ENCODE assay signal across 1 cellular context in the genomic region with DNA sequence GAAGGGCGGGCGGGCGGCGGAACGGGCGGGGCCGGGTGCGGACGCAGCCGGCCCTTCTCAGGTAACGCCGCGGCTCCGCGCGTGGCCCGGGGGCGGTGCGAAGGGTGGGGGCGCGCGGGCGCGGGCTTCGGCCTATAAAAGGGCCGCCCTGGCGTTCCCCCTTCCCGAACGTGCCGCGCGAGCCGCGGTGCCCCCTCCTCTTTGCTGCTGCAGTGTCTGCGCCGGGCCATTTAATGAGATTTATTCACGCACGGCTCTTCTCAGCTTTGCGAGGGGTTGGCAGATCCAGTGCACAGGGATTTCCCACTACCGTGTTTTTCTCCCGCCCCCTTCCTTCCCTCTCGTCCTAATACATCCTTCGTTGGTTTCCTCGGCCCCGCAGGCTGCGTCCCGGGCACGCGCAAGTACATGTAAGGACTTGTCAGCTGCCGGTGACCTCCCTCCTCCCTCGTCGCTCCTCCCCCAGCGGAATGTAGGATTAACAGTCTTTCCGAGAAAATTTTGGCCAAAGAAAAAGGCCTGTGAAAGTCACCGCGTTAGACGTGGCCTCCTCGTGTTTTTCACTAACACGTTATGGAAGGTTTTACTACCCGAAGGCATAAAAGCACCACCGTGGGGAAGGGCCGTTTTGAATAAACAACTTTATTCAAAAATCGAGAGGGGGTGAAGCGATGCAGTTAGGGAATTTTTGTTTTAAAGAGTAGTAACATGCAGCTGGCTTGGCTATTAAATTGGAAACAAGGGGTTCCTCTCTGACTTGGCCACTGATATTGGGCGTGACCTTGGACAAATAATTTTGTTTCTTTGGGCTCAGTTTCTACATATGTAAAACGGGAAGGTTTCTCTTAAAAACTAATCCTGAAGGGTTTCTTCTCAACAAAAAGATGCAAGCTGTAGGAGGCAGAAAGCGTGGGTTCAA.
A peak's percentile ranks its signal among the peaks of the same experiment; 100 is the strongest.
TF ChIP-seq lines count a peak whose summit lies in the region.

No MANE protein-coding gene starts in this region.

TF ChIP-seq in HCT116, 20 proteins besides CTCF, POLR2A, EP300 and RAD21 (continued from another document):
- TF ChIP-seq TCF7L2 (IDR thresholded peaks at IDR 0.05; ENCODE audit: borderline replicate concordance, extremely low read depth, insufficient read depth, insufficient read length), result peak; percentile 78
- TF ChIP-seq SRF (IDR thresholded peaks at IDR 0.05; ENCODE audit: low read depth), result no peak; the same call in 1 of the 2 replicates
- TF ChIP-seq EZH2 (IDR thresholded peaks at IDR 0.05), result no peak
- TF ChIP-seq JUND (IDR thresholded peaks at IDR 0.05), result peak; percentile 6; the same call in 1 of the 2 replicates
- TF ChIP-seq EGR1 (IDR thresholded peaks at IDR 0.05; ENCODE audit: low read depth), result peak; percentile 60; the same call in 1 of the 2 replicates
- TF ChIP-seq SIN3A (IDR thresholded peaks at IDR 0.05; ENCODE audit: low read depth), result peak; percentile 77
- TF ChIP-seq, protein P1, sequence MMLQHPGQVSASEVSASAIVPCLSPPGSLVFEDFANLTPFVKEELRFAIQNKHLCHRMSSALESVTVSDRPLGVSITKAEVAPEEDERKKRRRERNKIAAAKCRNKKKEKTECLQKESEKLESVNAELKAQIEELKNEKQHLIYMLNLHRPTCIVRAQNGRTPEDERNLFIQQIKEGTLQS (IDR thresholded peaks at IDR 0.05), result no peak
- TF ChIP-seq, protein P2, sequence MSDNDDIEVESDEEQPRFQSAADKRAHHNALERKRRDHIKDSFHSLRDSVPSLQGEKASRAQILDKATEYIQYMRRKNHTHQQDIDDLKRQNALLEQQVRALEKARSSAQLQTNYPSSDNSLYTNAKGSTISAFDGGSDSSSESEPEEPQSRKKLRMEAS (IDR thresholded peaks at IDR 0.05), result peak; percentile 82
- TF ChIP-seq CEBPB (IDR thresholded peaks at IDR 0.05; ENCODE audit: low read depth), result no peak
- TF ChIP-seq, protein P3, sequence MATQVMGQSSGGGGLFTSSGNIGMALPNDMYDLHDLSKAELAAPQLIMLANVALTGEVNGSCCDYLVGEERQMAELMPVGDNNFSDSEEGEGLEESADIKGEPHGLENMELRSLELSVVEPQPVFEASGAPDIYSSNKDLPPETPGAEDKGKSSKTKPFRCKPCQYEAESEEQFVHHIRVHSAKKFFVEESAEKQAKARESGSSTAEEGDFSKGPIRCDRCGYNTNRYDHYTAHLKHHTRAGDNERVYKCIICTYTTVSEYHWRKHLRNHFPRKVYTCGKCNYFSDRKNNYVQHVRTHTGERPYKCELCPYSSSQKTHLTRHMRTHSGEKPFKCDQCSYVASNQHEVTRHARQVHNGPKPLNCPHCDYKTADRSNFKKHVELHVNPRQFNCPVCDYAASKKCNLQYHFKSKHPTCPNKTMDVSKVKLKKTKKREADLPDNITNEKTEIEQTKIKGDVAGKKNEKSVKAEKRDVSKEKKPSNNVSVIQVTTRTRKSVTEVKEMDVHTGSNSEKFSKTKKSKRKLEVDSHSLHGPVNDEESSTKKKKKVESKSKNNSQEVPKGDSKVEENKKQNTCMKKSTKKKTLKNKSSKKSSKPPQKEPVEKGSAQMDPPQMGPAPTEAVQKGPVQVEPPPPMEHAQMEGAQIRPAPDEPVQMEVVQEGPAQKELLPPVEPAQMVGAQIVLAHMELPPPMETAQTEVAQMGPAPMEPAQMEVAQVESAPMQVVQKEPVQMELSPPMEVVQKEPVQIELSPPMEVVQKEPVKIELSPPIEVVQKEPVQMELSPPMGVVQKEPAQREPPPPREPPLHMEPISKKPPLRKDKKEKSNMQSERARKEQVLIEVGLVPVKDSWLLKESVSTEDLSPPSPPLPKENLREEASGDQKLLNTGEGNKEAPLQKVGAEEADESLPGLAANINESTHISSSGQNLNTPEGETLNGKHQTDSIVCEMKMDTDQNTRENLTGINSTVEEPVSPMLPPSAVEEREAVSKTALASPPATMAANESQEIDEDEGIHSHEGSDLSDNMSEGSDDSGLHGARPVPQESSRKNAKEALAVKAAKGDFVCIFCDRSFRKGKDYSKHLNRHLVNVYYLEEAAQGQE (IDR thresholded peaks at IDR 0.05; ENCODE audit: low read depth), result no peak
- TF ChIP-seq, protein P4, sequence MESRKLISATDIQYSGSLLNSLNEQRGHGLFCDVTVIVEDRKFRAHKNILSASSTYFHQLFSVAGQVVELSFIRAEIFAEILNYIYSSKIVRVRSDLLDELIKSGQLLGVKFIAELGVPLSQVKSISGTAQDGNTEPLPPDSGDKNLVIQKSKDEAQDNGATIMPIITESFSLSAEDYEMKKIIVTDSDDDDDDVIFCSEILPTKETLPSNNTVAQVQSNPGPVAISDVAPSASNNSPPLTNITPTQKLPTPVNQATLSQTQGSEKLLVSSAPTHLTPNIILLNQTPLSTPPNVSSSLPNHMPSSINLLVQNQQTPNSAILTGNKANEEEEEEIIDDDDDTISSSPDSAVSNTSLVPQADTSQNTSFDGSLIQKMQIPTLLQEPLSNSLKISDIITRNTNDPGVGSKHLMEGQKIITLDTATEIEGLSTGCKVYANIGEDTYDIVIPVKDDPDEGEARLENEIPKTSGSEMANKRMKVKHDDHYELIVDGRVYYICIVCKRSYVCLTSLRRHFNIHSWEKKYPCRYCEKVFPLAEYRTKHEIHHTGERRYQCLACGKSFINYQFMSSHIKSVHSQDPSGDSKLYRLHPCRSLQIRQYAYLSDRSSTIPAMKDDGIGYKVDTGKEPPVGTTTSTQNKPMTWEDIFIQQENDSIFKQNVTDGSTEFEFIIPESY (IDR thresholded peaks at IDR 0.05; ENCODE audit: extremely low read depth, insufficient replicate concordance, low read length), result peak; percentile 86
- no peak for TF ChIP-seq EZH2phosphoT487 (IDR thresholded peaks at IDR 0.05; ENCODE audit: borderline replicate concordance)
- TF ChIP-seq ZNF274 (IDR thresholded peaks at IDR 0.05; ENCODE audit: low read depth, low read length), result no peak
- TF ChIP-seq SP1 (IDR thresholded peaks at IDR 0.05; ENCODE audit: low read depth), result peak; percentile 23; the same call in 1 of the 2 replicates
- no peak for TF ChIP-seq FOSL1 (IDR thresholded peaks at IDR 0.05; ENCODE audit: low read depth)
TF ChIP-seq in HCT116: peak in this region for 9.
